In genomic region chr16:2158262-2158638, GRCh38 we compare ENCODE assay signal across 13 cellular contexts. TPM values are rescaled to one million over a fixed set of nuclear protein-coding genes. Genes with fewer than 3 reads are reported as not detected.
DNase-seq lines count a peak whose midpoint lies in the region; ATAC-seq and TF ChIP-seq lines count a peak whose summit lies in the region.
"Had no signal": no experiment of that assay in that cellular context is flagged by ENCODE, and none has a peak within 500 bp of the region (broad histone marks: within the 10 kb centered on the region; RNA-seq: fewer than 3 reads in every experiment).

No MANE protein-coding gene starts in this region.

- H3K27ac ChIP-seq in SU-DHL-6 (ENCODE audit: low read depth, low read length) = no peak overlapping the region
- H3K27ac ChIP-seq: epithelial cell of prostate had no signal

- peaks cover 18% of the 10 kb centered on the region for H3F3A ChIP-seq in SU-DHL-6 (ENCODE audit: insufficient read depth)

- no TSS peak for BruUV-seq in Caco-2 (replicated peaks; lab: Mats Ljungman, UMichigan)

- H3K9ac ChIP-seq in SU-DHL-6 (ENCODE audit: low read length) (peak overlapping the region; percentile 39; the same call in 1 of the 2 replicates), skeletal muscle satellite cell (ENCODE audit: low read depth, low read length) (peak overlapping the region; percentile 84)

- DNase-seq in Caco-2 (no peak), fibroblast of the aortic adventitia (ENCODE audit: low read depth) (no peak), NCI-H1436 treated with DMSO at 0.1 percent for 48 hours (lab: John Stamatoyannopoulos, UW) (no peak), ureter (ENCODE audit: low spot score) (no peak), immature natural killer cell (no peak)
- DNase-seq: activated CD4-positive, alpha-beta T cell treated with anti-CD3 and anti-CD28 coated beads for 4 hours; HCEC 1CT; kidney; NCI-H446 treated with DMSO at 0.1 percent for 48 hours had no signal

- POLR2A ChIA-PET in Caco-2 (lab: Charles Lee) = no interaction called here

- CTCF ChIA-PET in Caco-2 (lab: Charles Lee) = no interaction called here

- peaks cover 90% of the 10 kb centered on the region for H3K79me2 ChIP-seq in SU-DHL-6 (ENCODE audit: insufficient read depth, low read length)

- H3K9me2 ChIP-seq in SU-DHL-6 (replicated peaks; ENCODE audit: insufficient read depth, low read length) = no peaks in the 10 kb centered on the region

- TF ChIP-seq CTCF in Caco-2 (IDR thresholded peaks at IDR 0.05; ENCODE audit: insufficient read depth in 1 of 2, low read depth in 1 of 2, low read length in 1 of 2, severe bottlenecking in 1 of 2, unreplicated experiment in 1 of 2) = no peak
- TF ChIP-seq CTCF in SU-DHL-6 (IDR thresholded peaks at IDR 0.05; ENCODE audit: insufficient read depth, low read length, poor library complexity, severe bottlenecking) = no peak
- no peak for TF ChIP-seq CTCF in fibroblast of the aortic adventitia (IDR thresholded peaks at IDR 0.05; ENCODE audit: insufficient read depth, low read length)

- H3K4me1 Mint-ChIP-seq in Caco-2 (ENCODE audit: low read depth, unreplicated experiment) = peaks cover 25% of the 10 kb centered on the region
- H3K4me1 Mint-ChIP-seq in immature natural killer cell = peaks cover 43 to 46% of the 10 kb centered on the region in 2 donors

- H3K4me3 Mint-ChIP-seq in Caco-2 (ENCODE audit: unreplicated experiment) = peak overlapping the region; percentile 80
- peak overlapping the region in 1 of 5 donors; percentile 95 for H3K4me3 Mint-ChIP-seq in immature natural killer cell

- H2AFZ ChIP-seq in SU-DHL-6 (ENCODE audit: low read depth, low read length, severe bottlenecking) = no peak overlapping the region

- H3K9me3 Mint-ChIP-seq in Caco-2 (ENCODE audit: unreplicated experiment) = no peaks in the 10 kb centered on the region
- no peaks in the 10 kb centered on the region for H3K9me3 Mint-ChIP-seq in immature natural killer cell

- peaks cover 3% of the 10 kb centered on the region for H3K27me3 Mint-ChIP-seq in Caco-2 (ENCODE audit: insufficient read depth, unreplicated experiment)
- H3K27me3 Mint-ChIP-seq in immature natural killer cell (ENCODE audit: low read depth in 3 of 3) = peaks cover 7 to 12% (median 9%) of the 10 kb centered on the region in 3 donors

- H3K36me3 Mint-ChIP-seq in Caco-2 (ENCODE audit: insufficient read depth, unreplicated experiment) = peaks cover 31% of the 10 kb centered on the region
- no peaks in the 10 kb centered on the region for H3K36me3 Mint-ChIP-seq in immature natural killer cell

- no peaks in the 10 kb centered on the region for H3K9me3 ChIP-seq in Caco-2
- H3K9me3 ChIP-seq in SU-DHL-6 (ENCODE audit: insufficient read depth, low read length) = no peaks in the 10 kb centered on the region
- H3K9me3 ChIP-seq in skeletal muscle satellite cell (replicated peaks; ENCODE audit: low read length) = no peaks in the 10 kb centered on the region

- ATAC-seq in GM21367 (IDR thresholded peaks at IDR 0.05; ENCODE audit: unreplicated experiment) = no peak

- H3K27me3 ChIP-seq in Caco-2 (replicated peaks; ENCODE audit: control insufficient read depth, insufficient read depth, low read length) (no peaks in the 10 kb centered on the region), SU-DHL-6 (ENCODE audit: low read length) (no peaks in the 10 kb centered on the region), skeletal muscle satellite cell (ENCODE audit: control insufficient read depth, insufficient read depth, low read length) (no peaks in the 10 kb centered on the region)

- intact Hi-C loops in Caco-2 (cut with micrococcal nuclease; ENCODE audit: unreplicated experiment) = no loop called here

- H3K4me2 ChIP-seq in SU-DHL-6 (ENCODE audit: low read depth, low read length, poor library complexity, severe bottlenecking) = no peak overlapping the region
- H3K4me2 ChIP-seq in skeletal muscle satellite cell (ENCODE audit: low read length) = peak overlapping the region; percentile 86

- H3K36me3 ChIP-seq in Caco-2 (ENCODE audit: control insufficient read depth, insufficient read depth, low read length) (peaks cover 4% of the 10 kb centered on the region; the same call in 1 of the 2 replicates), SU-DHL-6 (ENCODE audit: low read length) (peaks cover 16% of the 10 kb centered on the region), skeletal muscle satellite cell (ENCODE audit: insufficient read depth, low read length) (peaks cover 23% of the 10 kb centered on the region)

- peak overlapping the region; percentile 96 for H3K27ac Mint-ChIP-seq in Caco-2 (ENCODE audit: unreplicated experiment)
- H3K27ac Mint-ChIP-seq in immature natural killer cell = no peak overlapping the region

- H3K4me3 ChIP-seq in Caco-2 (ENCODE audit: low read depth, low read length) = no peak overlapping the region
- no peak overlapping the region for H3K4me3 ChIP-seq in SU-DHL-6 (ENCODE audit: insufficient read depth, low read length, poor library complexity, severe bottlenecking)
- peak overlapping the region; percentile 93 for H3K4me3 ChIP-seq in fibroblast of the aortic adventitia (ENCODE audit: low read depth, low read length)
- peak overlapping the region; percentile 75 for H3K4me3 ChIP-seq in skeletal muscle satellite cell (ENCODE audit: low read length)

- H3K4me1 ChIP-seq in Caco-2 (peaks cover 25% of the 10 kb centered on the region), skeletal muscle satellite cell (ENCODE audit: control insufficient read depth, insufficient read depth, low read length) (peaks cover 63% of the 10 kb centered on the region)

- peaks cover 4% of the 10 kb centered on the region; the same call in 1 of the 2 replicates for H4K20me1 ChIP-seq in SU-DHL-6 (ENCODE audit: low read depth, low read length)

RNA-seq across cellular contexts. Expression of gene TRAF7, which starts 2.7 kb away (rescaled TPM):
- total RNA-seq in Caco-2 (2022) (61.4 and 66.3 TPM in 2 replicates), fibroblast of the aortic adventitia (ENCODE audit: low replicate concordance) (64.3 and 91.0 TPM in 2 replicates), ureter (76.2 TPM)
- total RNA-seq in skeletal muscle satellite cell (2012; rRNA removed) = 55.3 and 64.7 TPM in 2 replicates
- 1 to 10 TPM; 5.2 to 6.9 (median 5.6) TPM for polyA plus RNA-seq in immature natural killer cell

RNA-seq across cellular contexts. Expression of gene RAB26, which starts 9.8 kb away (rescaled TPM):
- total RNA-seq in Caco-2 (2022) (1.0 and 1.2 TPM in 2 replicates), fibroblast of the aortic adventitia (ENCODE audit: low replicate concordance) (0.27 and 3.6 TPM in 2 replicates), ureter (0.83 TPM)
- total RNA-seq in skeletal muscle satellite cell (2012; rRNA removed) = 0.66 TPM in 1 of 2 replicates, not detected in the other
- polyA plus RNA-seq in immature natural killer cell = 1 to 10 TPM in 1 of 3 donors, under 1 TPM in 1, not detected in 1; 0.34 to 1.4 TPM

RNA-seq across cellular contexts. Expression of gene PKD1, which starts 22.6 kb away (rescaled TPM):
- total RNA-seq in Caco-2 (2022) (70.5 and 76.2 TPM in 2 replicates), fibroblast of the aortic adventitia (ENCODE audit: low replicate concordance) (118 and 166 TPM in 2 replicates), ureter (165 TPM)
- total RNA-seq in skeletal muscle satellite cell (2012; rRNA removed) = 90.8 and 110 TPM in 2 replicates
- 1 to 10 TPM; 2.7 to 6.7 (median 2.8) TPM for polyA plus RNA-seq in immature natural killer cell

RNA-seq across cellular contexts. Expression of gene CASKIN1, which starts 38.2 kb away (rescaled TPM):
- total RNA-seq in Caco-2 (2022) = 6.6 and 10.8 TPM in 2 replicates
- total RNA-seq in fibroblast of the aortic adventitia (ENCODE audit: low replicate concordance) = 0.18 TPM in 1 of 2 replicates, not detected in the other
- under 0.01 and 0.22 TPM in 2 replicates for total RNA-seq in skeletal muscle satellite cell (2012; rRNA removed)
- 0.05 TPM for total RNA-seq in ureter
- not detected for polyA plus RNA-seq in immature natural killer cell

RNA-seq across cellular contexts. Expression of gene MLST8, which starts 47.0 kb away (rescaled TPM):
- 53.1 and 59.7 TPM in 2 replicates for total RNA-seq in Caco-2 (2022)
- 27.4 and 30.8 TPM in 2 replicates for total RNA-seq in fibroblast of the aortic adventitia (ENCODE audit: low replicate concordance)
- 25.1 and 26.9 TPM in 2 replicates for total RNA-seq in skeletal muscle satellite cell (2012; rRNA removed)
- total RNA-seq in ureter = 37.0 TPM
- 10 to 100 TPM; 22.5 to 39.1 (median 36.9) TPM for polyA plus RNA-seq in immature natural killer cell

Comparison
In these comparisons a context has a peak if more than half of its experiments do, and no peak if none do; other contexts are left out.
1. H3K4me3 ChIP-seq: peak in fibroblast of the aortic adventitia (single experiment) and skeletal muscle satellite cell (single experiment); none in Caco-2 (single experiment) and SU-DHL-6 (single experiment).